8 cellular contexts compared by ENCODE assay signal in genomic region chr2:144516417-144516980, GRCh38. TPM values are rescaled to one million over a fixed set of nuclear protein-coding genes. Genes with fewer than 3 reads are reported as not detected.
DNase-seq lines count a peak whose midpoint lies in the region; ATAC-seq and TF ChIP-seq lines count a peak whose summit lies in the region.

No MANE protein-coding gene starts in this region.

- WGBS in ectodermal cell, 2 experiments, result 0 to 1% methylated on average over 55 to 57 of the region's 57 CpGs

- H3K9me3 ChIP-seq in RWPE2 (ENCODE audit: severe bottlenecking) (no peaks in the 10 kb centered on the region), ectodermal cell (ENCODE audit: control insufficient read depth, low read length) (no peaks in the 10 kb centered on the region)

- peak overlapping the region in 7 of 8 donors; percentile 88 to 97 (median 94) for H3K4me3 Mint-ChIP-seq in naive B cell

- H3K4me3 ChIP-seq in HFF-Myc (replicated peaks; ENCODE audit: low read depth, low read length) (peak overlapping the region; percentile 65), RWPE2 (ENCODE audit: severe bottlenecking) (peak overlapping the region; percentile 47), ectodermal cell (ENCODE audit: insufficient read depth, low read depth, low read length) (peak overlapping the region; percentile 67)

- peaks cover 49 to 67% (median 50%) of the 10 kb centered on the region in 3 donors for H3K4me1 Mint-ChIP-seq in naive B cell

- H3K9me3 Mint-ChIP-seq in naive B cell, result no peaks in the 10 kb centered on the region

- H3K27ac ChIP-seq in RWPE2 (ENCODE audit: poor library complexity, severe bottlenecking) (no peak overlapping the region), ectodermal cell (ENCODE audit: insufficient read depth, low read depth, low read length, poor library complexity, severe bottlenecking) (peak overlapping the region; percentile 75)

- no peaks in the 10 kb centered on the region for H3K36me3 ChIP-seq in RWPE2 (ENCODE audit: low read depth)
- H3K36me3 ChIP-seq in ectodermal cell (ENCODE audit: control insufficient read depth, insufficient read depth, low read length), result no peaks in the 10 kb centered on the region

- H3K27me3 Mint-ChIP-seq in naive B cell, result no peaks in the 10 kb centered on the region

- DNase-seq in HFF-Myc (ENCODE audit: extremely low read depth, low read depth) (no peak), RWPE2 (ENCODE audit: low spot score) (no peak), naive B cell (no peak), GF-D8 (lab: John Stamatoyannopoulos, UW) (no peak), MV-4-11 (lab: John Stamatoyannopoulos, UW) (no peak), SKM-1 treated with dmso at 0.1 percent for 144 hours (lab: John Stamatoyannopoulos, UW; ENCODE audit: unreplicated experiment) (no peak)

- H3K4me1 ChIP-seq in RWPE2 (ENCODE audit: insufficient read depth, poor library complexity, severe bottlenecking), result no peaks in the 10 kb centered on the region
- H3K4me1 ChIP-seq in ectodermal cell (ENCODE audit: control insufficient read depth, insufficient read depth, low read length), result peaks cover 30% of the 10 kb centered on the region

- peaks cover 15 to 27% of the 10 kb centered on the region in 2 donors for H3K36me3 Mint-ChIP-seq in naive B cell

- ATAC-seq in GM18498 (IDR thresholded peaks at IDR 0.05; ENCODE audit: unreplicated experiment) (peak; percentile 22), RWPE2 (ENCODE audit: low read depth) (peak; percentile 30; the same call in 1 of the 3 replicates), naive B cell (ENCODE audit: low read depth in 2 of 2) (no peak)

- H3K27me3 ChIP-seq in RWPE2 (ENCODE audit: insufficient read depth, poor library complexity, severe bottlenecking) (peaks cover 86% of the 10 kb centered on the region), ectodermal cell (ENCODE audit: control insufficient read depth, insufficient read depth, low read length, poor library complexity, severe bottlenecking) (no peaks in the 10 kb centered on the region)

- no peak for TF ChIP-seq CTCF in HFF-Myc (IDR thresholded peaks at IDR 0.05; ENCODE audit: low read depth, low read length, missing control alignments)
- TF ChIP-seq CTCF in RWPE2 (IDR thresholded peaks at IDR 0.05; ENCODE audit: poor library complexity, severe bottlenecking), result no peak

- H3K27ac Mint-ChIP-seq in naive B cell, result peak overlapping the region in 4 of 6 donors; percentile 62 to 98 (median 80)

RNA-seq across cellular contexts. Expression of gene ZEB2, which starts 3.4 kb away (rescaled TPM):
- polyA plus RNA-seq in ectodermal cell (2013, experiment 1 of 4), result 134 TPM
- polyA plus RNA-seq in ectodermal cell (2013, experiment 2 of 4), result 125 TPM
- 87.6 TPM for polyA plus RNA-seq in ectodermal cell (2013, experiment 3 of 4)
- polyA plus RNA-seq in ectodermal cell (2013, experiment 4 of 4), result 98.3 TPM
- polyA plus RNA-seq in naive B cell (ENCODE audit: low read depth in 6 of 6), result 10 to 100 TPM; 62.2 to 96.5 (median 73.1) TPM

Comparison
In these comparisons a context has a peak if more than half of its experiments do, and no peak if none do; other contexts are left out.
1. ATAC-seq: peak in GM18498 (single experiment) and RWPE2 (single experiment); none in naive B cell (0 of 2).
2. Peak in every context shown above with its lines, with median percentiles within 50 percentile points of each other: H3K4me3 ChIP-seq.